Comparison of ENCODE assay signal across 25 cellular contexts in genomic region chr11:99098258-99098657, GRCh38.
DNase-seq lines count a peak whose midpoint lies in the region; ATAC-seq and TF ChIP-seq lines count a peak whose summit lies in the region.
"Had no signal": no experiment of that assay in that cellular context is flagged by ENCODE, and none has a peak within 500 bp of the region (broad histone marks: within the 10 kb centered on the region; RNA-seq: fewer than 3 reads in every experiment).

No MANE protein-coding gene starts in this region.

- no peaks in the 10 kb centered on the region for H3K27me3 ChIP-seq in endocrine pancreas (ENCODE audit: control insufficient read depth, insufficient read depth, low read length)
- no peaks in the 10 kb centered on the region for H3K27me3 ChIP-seq in GM23338 (ENCODE audit: insufficient read depth)
- H3K27me3 ChIP-seq: heart right ventricle, left lung, Peyer's patch had no signal

- no peaks in the 10 kb centered on the region for H3F3A ChIP-seq in GM23338 (replicated peaks; ENCODE audit: low read depth)

- H3K4me1 Mint-ChIP-seq in GM23338: no peaks in the 10 kb centered on the region
- H3K4me1 Mint-ChIP-seq: CD14-positive monocyte, T-helper 17 cell had no signal

- H3K36me3 Mint-ChIP-seq in GM23338 (ENCODE audit: low read depth): peaks cover 13% of the 10 kb centered on the region; the same call in 2 of the 3 replicates
- H3K36me3 Mint-ChIP-seq: CD14-positive monocyte had no signal

- H3K4me2 ChIP-seq in GM23338: no peak overlapping the region

- DNase-seq in amygdala (lab: John Stamatoyannopoulos, UW) (no peak), NCI-H510A (lab: John Stamatoyannopoulos, UW) (no peak), GM23338 (ENCODE audit: low spot score) (no peak)
- DNase-seq in activated CD4-positive, CD25-positive, alpha-beta regulatory T cell (lab: John Stamatoyannopoulos, UW): no peak
- DNase-seq: ACHN; activated CD8-positive, alpha-beta memory T cell treated with anti-CD3 and anti-CD28 coated beads, Interleukin-2, amount 50 U/mL, for 4 hours; activated gamma-delta T cell; dermis blood vessel endothelial cell; heart right ventricle; left lung; NCI-H1417 treated with DMSO at 0.1 percent for 48 hours; NCI-H526 treated with DMSO at 0.1 percent for 48 hours; Peyer's patch; psoas muscle; stimulated activated CD4-positive, alpha-beta T cell treated with anti-CD3 and anti-CD28 coated beads, Interleukin-2, amount 100 ng/mL, for 24 hours; stimulated activated naive CD4-positive, alpha-beta T cell; T-helper 17 cell had no signal

- H3K27me3 Mint-ChIP-seq in GM23338 (ENCODE audit: insufficient read depth, low read depth, poor library complexity): no peaks in the 10 kb centered on the region
- H3K27me3 Mint-ChIP-seq: T-helper 17 cell had no signal

- H2AFZ ChIP-seq in GM23338: no peak overlapping the region

- no peaks in the 10 kb centered on the region for H3K9me2 ChIP-seq in GM23338 (ENCODE audit: insufficient read depth)

- peaks cover 19% of the 10 kb centered on the region for H3K9me3 Mint-ChIP-seq in GM23338

- no peak for TF ChIP-seq CTCF in GM23338 (conservative IDR thresholded peaks at IDR 0.05; ENCODE audit: low read depth in 2 of 2)

- no peaks in the 10 kb centered on the region for H3K36me3 ChIP-seq in endocrine pancreas (ENCODE audit: control insufficient read depth, insufficient read depth, low read length)
- H3K36me3 ChIP-seq in GM23338 (ENCODE audit: insufficient read depth): peaks cover 5% of the 10 kb centered on the region; the same call in 1 of the 2 replicates
- H3K36me3 ChIP-seq: heart right ventricle, left lung, Peyer's patch, thoracic aorta had no signal

- no peaks in the 10 kb centered on the region for H4K20me1 ChIP-seq in GM23338 (replicated peaks; ENCODE audit: insufficient read depth)

- H3K4me3 ChIP-seq in endocrine pancreas (ENCODE audit: control insufficient read depth, insufficient read depth, low read length): peak overlapping the region; percentile 76
- H3K4me3 ChIP-seq in GM23338: no peak overlapping the region
- H3K4me3 ChIP-seq: heart right ventricle, left lung, Peyer's patch, psoas muscle, skin epidermis, thoracic aorta had no signal

- H3K27ac Mint-ChIP-seq in GM23338: no peak overlapping the region
- H3K27ac Mint-ChIP-seq: CD14-positive monocyte, T-helper 17 cell had no signal

- no peak overlapping the region for H3K4me3 Mint-ChIP-seq in GM23338
- H3K4me3 Mint-ChIP-seq: CD14-positive monocyte, T-helper 17 cell had no signal

- peak; percentile 22 for ATAC-seq in GM18502 (IDR thresholded peaks at IDR 0.05; ENCODE audit: poor library complexity, unreplicated experiment)
- peak; percentile 3 for ATAC-seq in GM21390 (IDR thresholded peaks at IDR 0.05; ENCODE audit: unreplicated experiment)
- peak; percentile 26 for ATAC-seq in HG03520 (IDR thresholded peaks at IDR 0.05; ENCODE audit: unreplicated experiment)
- ATAC-seq in GM23338: no peak
- ATAC-seq: heart right ventricle, left lung, psoas muscle, T-helper 17 cell had no signal

- H3K4me1 ChIP-seq in endocrine pancreas (ENCODE audit: control insufficient read depth, insufficient read depth, low read length): peaks cover 3% of the 10 kb centered on the region
- H3K4me1 ChIP-seq in GM23338 (ENCODE audit: insufficient read depth): no peaks in the 10 kb centered on the region
- H3K4me1 ChIP-seq: heart right ventricle, left lung, Peyer's patch, psoas muscle had no signal

- no peaks in the 10 kb centered on the region for H3K79me2 ChIP-seq in GM23338 (replicated peaks; ENCODE audit: insufficient read depth)

- H3K9me3 ChIP-seq in endocrine pancreas (ENCODE audit: control insufficient read depth, low read length): no peaks in the 10 kb centered on the region
- H3K9me3 ChIP-seq: Peyer's patch, psoas muscle, thoracic aorta had no signal

- H3K27ac ChIP-seq in GM23338 (ENCODE audit: low read depth): no peak overlapping the region
- H3K27ac ChIP-seq: heart right ventricle, HL-60, left lung, Peyer's patch, psoas muscle, skin epidermis, thoracic aorta had no signal

- no peak overlapping the region for H3K9ac ChIP-seq in endocrine pancreas (ENCODE audit: control insufficient read depth, insufficient read depth, low read length)

TF ChIP-seq in GM23338, 12 proteins besides CTCF, POLR2A, EP300 and RAD21 (continues in another document):
- TF ChIP-seq JUNB (IDR thresholded peaks at IDR 0.05; ENCODE audit: unreplicated experiment) (no peak), NANOG (IDR thresholded peaks at IDR 0.05; ENCODE audit: borderline replicate concordance) (no peak), POLR2AphosphoS5 (IDR thresholded peaks at IDR 0.05; ENCODE audit: low read depth) (no peak), STAT1 (IDR thresholded peaks at IDR 0.05; ENCODE audit: unreplicated experiment) (no peak), REST (IDR thresholded peaks at IDR 0.05; ENCODE audit: unreplicated experiment) (no peak), ZNF331 (CRISPR knock-in tag; IDR thresholded peaks at IDR 0.05; ENCODE audit: low read depth) (no peak), CREB1 (CRISPR knock-in tag; IDR thresholded peaks at IDR 0.05; ENCODE audit: low read depth) (no peak)
